1 cellular context compared by ENCODE assay signal in genomic region chr14:74941676-74942097, GRCh38.
TF ChIP-seq lines count a peak whose summit lies in the region.

No MANE protein-coding gene starts in this region.

TF ChIP-seq in GM23338, 12 proteins besides CTCF, POLR2A, EP300 and RAD21:
- TF ChIP-seq ZNF462 (CRISPR knock-in tag; IDR thresholded peaks at IDR 0.05) (no peak), ZNF114 (CRISPR knock-in tag; IDR thresholded peaks at IDR 0.05) (no peak), EZH2phosphoT487 (IDR thresholded peaks at IDR 0.05; ENCODE audit: unreplicated experiment) (no peak), STAT1 (IDR thresholded peaks at IDR 0.05; ENCODE audit: unreplicated experiment) (no peak), NANOG (IDR thresholded peaks at IDR 0.05; ENCODE audit: borderline replicate concordance) (no peak)
